15 cellular contexts compared by ENCODE assay signal in genomic region chr20:38880952-38881735, GRCh38. TPM values are rescaled to one million over a fixed set of nuclear protein-coding genes. Genes with fewer than 3 reads are reported as not detected.
DNase-seq lines count a peak whose midpoint lies in the region; ATAC-seq and TF ChIP-seq lines count a peak whose summit lies in the region.
"Had no signal": no experiment of that assay in that cellular context is flagged by ENCODE, and none has a peak within 500 bp of the region (broad histone marks: within the 10 kb centered on the region; RNA-seq: fewer than 3 reads in every experiment).

No MANE protein-coding gene starts in this region.

- TF ChIP-seq CTCF in GM13976 (IDR thresholded peaks at IDR 0.05; ENCODE audit: borderline replicate concordance, control extremely low read depth, extremely low read depth, insufficient read depth, missing control alignments) = peak; percentile 12

- no peaks in the 10 kb centered on the region for H3K27me3 ChIP-seq in CD4-positive, CD25-positive, alpha-beta regulatory T cell (ENCODE audit: control insufficient read depth, insufficient read depth, low read length)

- no peak for DNase-seq in CD4-positive, CD25-positive, alpha-beta regulatory T cell
- DNase-seq in GM13976 (ENCODE audit: low spot score) = no peak
- DNase-seq in SW480 (ENCODE audit: low spot score) = peak; percentile 65
- DNase-seq in memory B cell (ENCODE audit: low spot score in 2 of 2) = no peak
- no peak for DNase-seq in stimulated activated CD4-positive, alpha-beta T cell treated with anti-CD3 and anti-CD28 coated beads, Interleukin-2, amount 100 ng/mL, for 24 hours
- DNase-seq in COLO668 (lab: John Stamatoyannopoulos, UW; ENCODE audit: unreplicated experiment) = no peak
- no peak for DNase-seq in Ammon's horn (ENCODE audit: low spot score)
- DNase-seq in foreskin melanocyte = no peak
- DNase-seq: activated naive CD4-positive, alpha-beta T cell; Calu3; cortex of kidney; HCEC 1CT; lower lobe of right lung; NCI-H1105 treated with DMSO at 0.1 percent for 48 hours had no signal

- peaks cover 28% of the 10 kb centered on the region for H3K4me1 ChIP-seq in CD4-positive, CD25-positive, alpha-beta regulatory T cell (ENCODE audit: control insufficient read depth, insufficient read depth, low read length, poor library complexity, severe bottlenecking)
- H3K4me1 ChIP-seq: gastroesophageal sphincter had no signal

- H3K36me3 Mint-ChIP-seq in CD4-positive, CD25-positive, alpha-beta regulatory T cell = peaks cover 9% of the 10 kb centered on the region
- H3K36me3 Mint-ChIP-seq in memory B cell = peaks cover 12% of the 10 kb centered on the region

- peaks cover 2% of the 10 kb centered on the region for H3K36me3 ChIP-seq in CD4-positive, CD25-positive, alpha-beta regulatory T cell (ENCODE audit: control insufficient read depth, insufficient read depth, low read length)
- H3K36me3 ChIP-seq: gastroesophageal sphincter, lower lobe of right lung had no signal

- peaks cover 0 to 2% (median 0%) of the 10 kb centered on the region in 7 donors for H3K9me3 Mint-ChIP-seq in CD4-positive, CD25-positive, alpha-beta regulatory T cell
- H3K9me3 Mint-ChIP-seq in memory B cell = no peaks in the 10 kb centered on the region

- H3K27me3 Mint-ChIP-seq in CD4-positive, CD25-positive, alpha-beta regulatory T cell = no peaks in the 10 kb centered on the region
- H3K27me3 Mint-ChIP-seq in memory B cell = no peaks in the 10 kb centered on the region

- peak overlapping the region in 2 of 3 donors; percentile 20 to 90 for H3K27ac Mint-ChIP-seq in CD4-positive, CD25-positive, alpha-beta regulatory T cell
- peak overlapping the region; percentile 84 for H3K27ac Mint-ChIP-seq in memory B cell

- no peak overlapping the region for H3K4me3 ChIP-seq in CD4-positive, CD25-positive, alpha-beta regulatory T cell (ENCODE audit: low read depth, low read length)
- H3K4me3 ChIP-seq: gastroesophageal sphincter, lower lobe of right lung had no signal

- no peaks in the 10 kb centered on the region for H3K9me3 ChIP-seq in CD4-positive, CD25-positive, alpha-beta regulatory T cell (ENCODE audit: control insufficient read depth in 2 of 2, low read length in 2 of 2)
- H3K9me3 ChIP-seq: gastroesophageal sphincter, lower lobe of right lung had no signal

- no peak overlapping the region for H3K27ac ChIP-seq in CD4-positive, CD25-positive, alpha-beta regulatory T cell (ENCODE audit: insufficient read depth, low read length, poor library complexity, severe bottlenecking)
- H3K27ac ChIP-seq: gastroesophageal sphincter, lower lobe of right lung had no signal

- no peak for ATAC-seq in CD4-positive, CD25-positive, alpha-beta regulatory T cell (ENCODE audit: low read depth in 2 of 2)
- ATAC-seq in memory B cell (ENCODE audit: low read depth) = peak; percentile 24
- ATAC-seq: gastroesophageal sphincter, lower lobe of right lung had no signal

- peaks cover 21 to 78% (median 54%) of the 10 kb centered on the region in 4 donors for H3K4me1 Mint-ChIP-seq in CD4-positive, CD25-positive, alpha-beta regulatory T cell
- H3K4me1 Mint-ChIP-seq in memory B cell = peaks cover 75% of the 10 kb centered on the region

- in situ Hi-C loops in GM13976 (cut with MboI; ENCODE audit: low sequenced_read_pairs, unreplicated experiment) = no loop called here

- peak overlapping the region in 1 of 4 donors; percentile 49 for H3K4me3 Mint-ChIP-seq in CD4-positive, CD25-positive, alpha-beta regulatory T cell
- peak overlapping the region; percentile 75 for H3K4me3 Mint-ChIP-seq in memory B cell

RNA-seq across cellular contexts. Expression of gene FAM83D, which starts 45.1 kb away (rescaled TPM):
- 8.6 TPM for total RNA-seq in CD4-positive, CD25-positive, alpha-beta regulatory T cell
- 1 to 10 TPM in 2 of 4 donors, under 1 TPM in 2; 0.20 to 1.8 (median 1.1) TPM for polyA plus RNA-seq in CD4-positive, CD25-positive, alpha-beta regulatory T cell
